Comparison of ENCODE assay signal across 11 cellular contexts in genomic region chr11:32233928-32234327, GRCh38.
"Had no signal": no experiment of that assay in that cellular context is flagged by ENCODE, and none has a peak within 500 bp of the region (broad histone marks: within the 10 kb centered on the region; RNA-seq: fewer than 3 reads in every experiment).

No MANE protein-coding gene starts in this region.

- DNase-seq: GM23248, GOT3, H7, H9, HCEC 1CT, HFFc6 had no signal

- H3K4me2 ChIP-seq: GM23338 had no signal

- H3K9ac ChIP-seq: GM23248 had no signal

- FAIRE-seq: H1, H54 had no signal

- H3K9me3 ChIP-seq: HAP-1 had no signal

- H2AFZ ChIP-seq: GM23248, GM23338 had no signal

- H3K36me3 ChIP-seq: HAP-1 had no signal

- ATAC-seq: GM23338, HCT116 had no signal

- H3K4me1 ChIP-seq: HAP-1 had no signal

- H3K27ac ChIP-seq: GM23248 had no signal

- H3K4me3 ChIP-seq: GM23248, GM23338, HAP-1 had no signal
